In the genomic region with DNA sequence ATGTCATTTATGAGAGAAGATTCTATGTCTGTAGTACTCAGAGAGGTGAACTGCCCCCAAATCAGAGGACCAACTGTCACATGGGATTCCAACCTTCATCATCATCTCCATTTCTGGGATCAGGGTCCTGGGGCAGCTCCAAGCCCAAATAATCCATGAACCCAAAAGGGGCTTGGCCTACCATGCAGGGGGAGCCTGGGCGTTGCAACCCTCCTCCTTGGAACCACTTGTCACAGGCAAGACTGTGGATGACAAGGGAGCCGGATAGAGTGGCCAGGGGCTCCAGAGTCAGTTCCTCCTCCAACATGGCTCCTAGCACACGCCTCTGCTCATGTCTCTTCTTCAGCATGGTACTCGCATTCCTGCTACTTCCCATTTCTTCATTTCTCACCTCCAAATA, we compare ENCODE assay signal across 21 cellular contexts. TPM values are rescaled to one million over a fixed set of nuclear protein-coding genes. Genes with fewer than 3 reads are reported as not detected.
DNase-seq lines count a peak whose midpoint lies in the region; ATAC-seq lines count a peak whose summit lies in the region.
"Had no signal": no experiment of that assay in that cellular context is flagged by ENCODE, and none has a peak within 500 bp of the region (broad histone marks: within the 10 kb centered on the region; RNA-seq: fewer than 3 reads in every experiment).

No MANE protein-coding gene starts in this region.

- no peak overlapping the region for H3K4me3 Mint-ChIP-seq in activated CD4-positive, alpha-beta T cell treated with anti-CD3 and anti-CD28 coated beads, Interleukin-2, amount 10 ng/mL, durations not matched to agents 24 days and 14 days
- H3K4me3 Mint-ChIP-seq in central memory CD8-positive, alpha-beta T cell: no peak overlapping the region
- H3K4me3 Mint-ChIP-seq: IgD-negative memory B cell had no signal

- peak overlapping the region; percentile 66 for H3K27ac Mint-ChIP-seq in activated CD4-positive, alpha-beta T cell treated with anti-CD3 and anti-CD28 coated beads, Interleukin-2, amount 10 ng/mL, durations not matched to agents 24 days and 14 days
- peak overlapping the region; percentile 43 for H3K27ac Mint-ChIP-seq in central memory CD8-positive, alpha-beta T cell (ENCODE audit: low read depth)
- H3K27ac Mint-ChIP-seq: IgD-negative memory B cell had no signal

- no peak for DNase-seq in activated CD4-positive, alpha-beta T cell treated with anti-CD3 and anti-CD28 coated beads, Interleukin-2, amount 10 ng/mL, durations not matched to agents 24 days and 14 days
- no peak for DNase-seq in activated CD4-positive, alpha-beta T cell treated with anti-CD3 and anti-CD28 coated beads for 1 hour
- peak; percentile 31 for DNase-seq in stimulated activated CD4-positive, alpha-beta T cell treated with anti-CD3 and anti-CD28 coated beads, Interleukin-4, amount 100 ng/mL, for 24 hours
- DNase-seq in stimulated activated CD4-positive, alpha-beta T cell treated with anti-CD3 and anti-CD28 coated beads, Interleukin-2, amount 100 ng/mL, for 48 hours: no peak
- no peak for DNase-seq in central memory CD8-positive, alpha-beta T cell (ENCODE audit: low spot score in 2 of 2)
- no peak for DNase-seq in NCI-H187 treated with DMSO at 0.1 percent for 48 hours (lab: John Stamatoyannopoulos, UW)
- DNase-seq: CD8-positive, alpha-beta memory T cell; Kasumi-1; MG63; NCI-H1048; NCI-H1436; NCI-H2029 treated with DMSO at 0.1 percent for 48 hours; NCI-H2171; NCI-H446 treated with DMSO at 0.1 percent for 48 hours; NCI-H69; Peyer's patch had no signal

- no peak for ATAC-seq in central memory CD8-positive, alpha-beta T cell (replicated peaks; ENCODE audit: extremely low read depth, poor library complexity, severe bottlenecking)
- no peak for ATAC-seq in GM21423 (IDR thresholded peaks at IDR 0.05; ENCODE audit: unreplicated experiment)
- ATAC-seq: A549, Right ventricle myocardium inferior had no signal

- peaks cover 13% of the 10 kb centered on the region for H3K9me3 Mint-ChIP-seq in activated CD4-positive, alpha-beta T cell treated with anti-CD3 and anti-CD28 coated beads, Interleukin-2, amount 10 ng/mL, durations not matched to agents 24 days and 14 days
- no peaks in the 10 kb centered on the region for H3K9me3 Mint-ChIP-seq in central memory CD8-positive, alpha-beta T cell
- H3K9me3 Mint-ChIP-seq: CD8-positive, alpha-beta memory T cell had no signal

- peaks cover 47% of the 10 kb centered on the region for H3K4me1 Mint-ChIP-seq in activated CD4-positive, alpha-beta T cell treated with anti-CD3 and anti-CD28 coated beads, Interleukin-2, amount 10 ng/mL, durations not matched to agents 24 days and 14 days
- peaks cover 35% of the 10 kb centered on the region for H3K4me1 Mint-ChIP-seq in central memory CD8-positive, alpha-beta T cell

- H3K27me3 Mint-ChIP-seq in activated CD4-positive, alpha-beta T cell treated with anti-CD3 and anti-CD28 coated beads, Interleukin-2, amount 10 ng/mL, durations not matched to agents 24 days and 14 days: no peaks in the 10 kb centered on the region
- no peaks in the 10 kb centered on the region for H3K27me3 Mint-ChIP-seq in central memory CD8-positive, alpha-beta T cell

- peaks cover 54% of the 10 kb centered on the region for H3K36me3 Mint-ChIP-seq in activated CD4-positive, alpha-beta T cell treated with anti-CD3 and anti-CD28 coated beads, Interleukin-2, amount 10 ng/mL, durations not matched to agents 24 days and 14 days (ENCODE audit: low read depth)
- peaks cover 10% of the 10 kb centered on the region for H3K36me3 Mint-ChIP-seq in central memory CD8-positive, alpha-beta T cell (ENCODE audit: insufficient read depth)
- H3K36me3 Mint-ChIP-seq: IgD-negative memory B cell had no signal

- intact Hi-C loops in activated CD4-positive, alpha-beta T cell treated with anti-CD3 and anti-CD28 coated beads, Interleukin-2, amount 10 ng/mL, durations not matched to agents 24 days and 14 days (cut with micrococcal nuclease): no loop called here

RNA-seq across cellular contexts. Expression of gene CTLA4, which starts 7.9 kb away (rescaled TPM):
- 104 TPM in 2 replicates for total RNA-seq in activated CD4-positive, alpha-beta T cell treated with anti-CD3 and anti-CD28 coated beads, Interleukin-2, amount 10 ng/mL, durations not matched to agents 24 days and 14 days
- total RNA-seq: H1 had no signal
